Comparison of ENCODE assay signal across 16 cellular contexts in the genomic region with DNA sequence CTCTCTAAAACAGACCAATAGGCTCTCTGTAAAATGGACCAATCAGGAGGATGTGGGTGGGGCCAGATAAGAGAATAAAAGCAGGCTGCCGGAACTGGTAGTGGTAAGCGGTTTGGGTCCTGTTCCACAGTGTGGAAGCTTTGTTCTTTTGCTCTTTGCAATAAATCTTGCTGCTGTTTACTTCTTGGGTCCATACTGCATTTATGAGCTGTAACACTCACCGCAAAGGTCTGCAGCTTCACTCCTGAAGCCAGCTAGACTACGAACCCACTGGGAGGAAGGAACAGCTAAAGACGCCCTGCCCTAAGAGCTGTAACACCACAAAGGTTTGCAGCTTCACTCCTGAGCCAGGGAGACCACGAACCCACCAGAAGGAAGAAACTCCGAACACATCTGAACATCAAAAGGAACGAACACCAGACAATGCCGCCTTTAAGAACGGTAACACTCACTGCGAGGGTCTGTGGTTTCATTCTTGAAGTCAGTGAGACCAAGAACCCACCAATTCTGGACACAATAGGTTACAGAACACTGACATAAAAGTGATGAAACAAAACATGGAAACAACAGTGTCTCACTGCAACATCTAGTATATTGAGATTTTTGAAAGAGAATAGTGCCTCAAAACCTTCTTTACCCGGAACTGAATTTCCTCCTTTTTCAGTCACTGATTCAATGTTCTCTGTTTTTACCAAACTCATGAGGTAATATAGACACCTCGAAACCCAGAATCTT. TPM values are rescaled to one million over a fixed set of nuclear protein-coding genes. Genes with fewer than 3 reads are reported as not detected.
DNase-seq lines count a peak whose midpoint lies in the region; ATAC-seq lines count a peak whose summit lies in the region.
"Had no signal": no experiment of that assay in that cellular context is flagged by ENCODE, and none has a peak within 500 bp of the region (broad histone marks: within the 10 kb centered on the region; RNA-seq: fewer than 3 reads in every experiment).

No MANE protein-coding gene starts in this region.

- peak; percentile 9 to 12 for DNase-seq in activated CD4-positive, alpha-beta T cell treated with anti-CD3 and anti-CD28 coated beads for 24 hours (ENCODE audit: low read depth in 2 of 2)
- DNase-seq in activated CD4-positive, alpha-beta T cell treated with anti-CD3 and anti-CD28 coated beads for 1 hour: no peak
- peak; percentile 54 for DNase-seq in activated CD4-positive, alpha-beta memory T cell treated with anti-CD3 and anti-CD28 coated beads, Interleukin-2, amount 10 ng/mL, durations not matched to agents 7 days and 5 days
- DNase-seq in central memory CD4-positive, alpha-beta T cell: peak; percentile 40
- peak; percentile 31 for DNase-seq in stimulated activated CD4-positive, alpha-beta T cell treated with anti-CD3 and anti-CD28 coated beads, Interleukin-4, amount 100 ng/mL, for 24 hours
- DNase-seq in medulla oblongata (ENCODE audit: extremely low spot score) (no peak), NCI-H146 (lab: John Stamatoyannopoulos, UW) (no peak)
- DNase-seq: 8988T, adrenal gland, GM23248, NCI-H510A, PC-3, psoas muscle, SK-N-SH had no signal

- peak overlapping the region; percentile 67 for H3K27ac Mint-ChIP-seq in activated CD4-positive, alpha-beta memory T cell treated with anti-CD3 and anti-CD28 coated beads, Interleukin-2, amount 10 ng/mL, durations not matched to agents 7 days and 5 days

- H3K4me3 Mint-ChIP-seq in activated CD4-positive, alpha-beta memory T cell treated with anti-CD3 and anti-CD28 coated beads, Interleukin-2, amount 10 ng/mL, durations not matched to agents 7 days and 5 days: peak overlapping the region; percentile 52

- H3K27me3 Mint-ChIP-seq in activated CD4-positive, alpha-beta memory T cell treated with anti-CD3 and anti-CD28 coated beads, Interleukin-2, amount 10 ng/mL, durations not matched to agents 7 days and 5 days: peaks cover 10% of the 10 kb centered on the region

- peaks cover 9% of the 10 kb centered on the region for H3K9me3 Mint-ChIP-seq in activated CD4-positive, alpha-beta memory T cell treated with anti-CD3 and anti-CD28 coated beads, Interleukin-2, amount 10 ng/mL, durations not matched to agents 7 days and 5 days

- H3K36me3 Mint-ChIP-seq in activated CD4-positive, alpha-beta memory T cell treated with anti-CD3 and anti-CD28 coated beads, Interleukin-2, amount 10 ng/mL, durations not matched to agents 7 days and 5 days (ENCODE audit: low read depth): peaks cover 1% of the 10 kb centered on the region

- no peak for ATAC-seq in HG02759 (IDR thresholded peaks at IDR 0.05; ENCODE audit: unreplicated experiment)
- ATAC-seq: PC-3, psoas muscle had no signal

- POLR2A ChIA-PET in activated CD4-positive, alpha-beta memory T cell treated with anti-CD3 and anti-CD28 coated beads, Interleukin-2, amount 10 ng/mL, durations not matched to agents 7 days and 5 days (lab: Charles Lee): interaction anchor here (1.0 to 1.2 kb wide), 2 partner anchors 29 to 45 kb away, joined by 3 to 6 read pairs; partner anchors contain the start of gene PLSCR1

- H3K4me1 Mint-ChIP-seq in activated CD4-positive, alpha-beta memory T cell treated with anti-CD3 and anti-CD28 coated beads, Interleukin-2, amount 10 ng/mL, durations not matched to agents 7 days and 5 days: peaks cover 17% of the 10 kb centered on the region

- CTCF ChIA-PET in activated CD4-positive, alpha-beta memory T cell treated with anti-CD3 and anti-CD28 coated beads, Interleukin-2, amount 10 ng/mL, durations not matched to agents 7 days and 5 days (lab: Charles Lee): interaction anchor here (0.9 kb wide), 1 partner anchor 9 kb away, joined by 3 read pairs; no protein-coding TSS in a partner anchor

RNA-seq across cellular contexts. Expression of gene PLSCR2, which starts 28.8 kb away (rescaled TPM):
- total RNA-seq in activated CD4-positive, alpha-beta memory T cell treated with anti-CD3 and anti-CD28 coated beads, Interleukin-2, amount 10 ng/mL, durations not matched to agents 7 days and 5 days: not detected
- total RNA-seq: cerebellum, GM23248, PC-3, psoas muscle had no signal

RNA-seq across cellular contexts. Expression of gene PLSCR1, which starts 46.2 kb away (rescaled TPM):
- 100 to 1,000 TPM; 208 to 218 TPM for total RNA-seq in activated CD4-positive, alpha-beta memory T cell treated with anti-CD3 and anti-CD28 coated beads, Interleukin-2, amount 10 ng/mL, durations not matched to agents 7 days and 5 days

Comparison
In these comparisons a context has a peak if more than half of its experiments do, and no peak if none do; other contexts are left out.
1. DNase-seq: peak in activated CD4-positive, alpha-beta T cell treated with anti-CD3 and anti-CD28 coated beads for 24 hours (2 of 2), activated CD4-positive, alpha-beta memory T cell treated with anti-CD3 and anti-CD28 coated beads, Interleukin-2, amount 10 ng/mL, durations not matched to agents 7 days and 5 days (single experiment), central memory CD4-positive, alpha-beta T cell (single experiment) and stimulated activated CD4-positive, alpha-beta T cell treated with anti-CD3 and anti-CD28 coated beads, Interleukin-4, amount 100 ng/mL, for 24 hours (single experiment); none in activated CD4-positive, alpha-beta T cell treated with anti-CD3 and anti-CD28 coated beads for 1 hour (single experiment), medulla oblongata (single experiment) and NCI-H146 (single experiment).